15 cellular contexts compared by ENCODE assay signal in genomic region chr3:111236833-111237713, GRCh38.
DNase-seq lines count a peak whose midpoint lies in the region; ATAC-seq and TF ChIP-seq lines count a peak whose summit lies in the region.
"Had no signal": no experiment of that assay in that cellular context is flagged by ENCODE, and none has a peak within 500 bp of the region (broad histone marks: within the 10 kb centered on the region; RNA-seq: fewer than 3 reads in every experiment).

No MANE protein-coding gene starts in this region.

- H3K4me1 ChIP-seq in IMR-90 (ENCODE audit: control insufficient read depth, insufficient read depth, low read length): no peaks in the 10 kb centered on the region; the same call in 1 of the 2 replicates
- peaks cover 6% of the 10 kb centered on the region for H3K4me1 ChIP-seq in osteoblast (ENCODE audit: insufficient read depth, low read length)
- H3K4me1 ChIP-seq: ascending aorta, gastrocnemius medialis, parathyroid adenoma had no signal

- no peak overlapping the region for H2AK5ac ChIP-seq in IMR-90 (ENCODE audit: low read depth, low read length)

- H4K8ac ChIP-seq in IMR-90 (ENCODE audit: low read depth in 2 of 2, low read length in 2 of 2): peak overlapping the region in 1 of 2 experiments; percentile 20; a peak in 1 of 4 replicates

- no peak overlapping the region for H2AFZ ChIP-seq in IMR-90 (replicated peaks; ENCODE audit: low read length, poor library complexity)
- peak overlapping the region; percentile 24 for H2AFZ ChIP-seq in osteoblast (ENCODE audit: low read length)
- H2AFZ ChIP-seq: parathyroid adenoma had no signal

- BruUV-seq in IMR-90 (replicated peaks; lab: Mats Ljungman, UMichigan): no TSS peak

- H2BK15ac ChIP-seq in IMR-90 (ENCODE audit: low read depth, low read length): peak overlapping the region; percentile 3; the same call in 1 of the 3 replicates

- 40% methylated on average over 1 of the region's 6 CpGs; no CpG with 5 or more reads in 1 of the 2 experiments for WGBS in IMR-90 (ENCODE audit: extremely low coverage in 2 of 2, insufficient read length in 1 of 2), 2 experiments

- no peak for DNase-seq in activated CD4-positive, alpha-beta T cell treated with anti-CD3 and anti-CD28 coated beads, Interleukin-2, amount 10 ng/mL, durations not matched to agents 7 days and 5 days
- no peak for DNase-seq in activated CD4-positive, alpha-beta T cell treated with anti-CD3 and anti-CD28 coated beads, Interleukin-2, amount 50 U/mL, for 1 hour
- DNase-seq in IMR-90 (peak; percentile 52), choroid plexus epithelial cell (ENCODE audit: low read depth) (peak; percentile 24), osteoblast (ENCODE audit: insufficient read length, low spot score, missing footprints) (peak; percentile 85), MV-4-11 (lab: John Stamatoyannopoulos, UW) (no peak)
- DNase-seq: activated CD4-positive, alpha-beta T cell treated with anti-CD3 and anti-CD28 coated beads, Interleukin-2, amount 50 U/mL, for 4 hours; DMS153; gastrocnemius medialis had no signal

- peak overlapping the region; percentile 38 for H3K4ac ChIP-seq in IMR-90 (ENCODE audit: low read depth, low read length)

- peak overlapping the region; percentile 27; the same call in 1 of the 2 replicates for H4K91ac ChIP-seq in IMR-90 (ENCODE audit: insufficient read depth, low read depth, low read length)

- POLR2A ChIA-PET in activated CD4-positive, alpha-beta T cell treated with anti-CD3 and anti-CD28 coated beads, Interleukin-2, amount 10 ng/mL, durations not matched to agents 7 days and 5 days (lab: Charles Lee): no interaction called here
- POLR2A ChIA-PET in IMR-90 (lab: Charles Lee; ENCODE audit: unreplicated experiment): no interaction called here

- ATAC-seq in IMR-90 (ENCODE audit: low read depth): peak; percentile 76
- no peak for ATAC-seq in HG03354 (IDR thresholded peaks at IDR 0.05; ENCODE audit: poor library complexity, severe bottlenecking, unreplicated experiment)
- ATAC-seq in HG02938 (IDR thresholded peaks at IDR 0.05; ENCODE audit: unreplicated experiment): no peak
- ATAC-seq: activated T-helper 17 cell treated with anti-CD3 and anti-CD28 coated beads, Interleukin-2, amount 50 U/mL, for 72 hours; gastrocnemius medialis had no signal

- H3K36me3 ChIP-seq in IMR-90 (ENCODE audit: control insufficient read depth, insufficient read depth, low read length) (no peaks in the 10 kb centered on the region), osteoblast (ENCODE audit: insufficient read depth, low read length) (no peaks in the 10 kb centered on the region)
- H3K36me3 ChIP-seq: ascending aorta, gastrocnemius medialis had no signal

- H2AK9ac ChIP-seq in IMR-90 (replicated peaks; ENCODE audit: low read depth, low read length, poor library complexity): no peak overlapping the region

- H3K9me1 ChIP-seq in IMR-90 (ENCODE audit: insufficient read depth, low read length): peaks cover 5% of the 10 kb centered on the region; the same call in 1 of the 2 replicates

- TF ChIP-seq POLR2A in IMR-90 (IDR thresholded peaks at IDR 0.05; ENCODE audit: low read depth, low read length): no peak

- peak overlapping the region; percentile 62 for H3K14ac ChIP-seq in IMR-90 (replicated peaks; ENCODE audit: low read depth, low read length)

- CTCF ChIA-PET in activated CD4-positive, alpha-beta T cell treated with anti-CD3 and anti-CD28 coated beads, Interleukin-2, amount 10 ng/mL, durations not matched to agents 7 days and 5 days (lab: Charles Lee): interaction anchor here (1.0 kb wide), 1 partner anchor 379 kb away, joined by 3 read pairs; no protein-coding TSS in a partner anchor
- CTCF ChIA-PET in IMR-90 (lab: Yijun Ruan, JAX): no interaction called here

- H2BK120ac ChIP-seq in IMR-90 (ENCODE audit: low read depth, low read length): peak overlapping the region; percentile 79

- peak overlapping the region; percentile 46 for H2BK5ac ChIP-seq in IMR-90 (ENCODE audit: low read depth, low read length, poor library complexity, severe bottlenecking)

- TF ChIP-seq CTCF in IMR-90 (conservative IDR thresholded peaks at IDR 0.05; ENCODE audit: low read depth, low read length) (no peak), choroid plexus epithelial cell (conservative IDR thresholded peaks at IDR 0.05; ENCODE audit: low read depth, low read length) (no peak), osteoblast (IDR thresholded peaks at IDR 0.05; ENCODE audit: extremely low read depth, low read depth, low read length) (no peak)

- peaks cover 49% of the 10 kb centered on the region for H3K4me1 Mint-ChIP-seq in activated CD4-positive, alpha-beta T cell treated with anti-CD3 and anti-CD28 coated beads, Interleukin-2, amount 10 ng/mL, durations not matched to agents 7 days and 5 days
- H3K4me1 Mint-ChIP-seq: mesothelial cell of epicardium had no signal

- H4K20me1 ChIP-seq in IMR-90 (ENCODE audit: insufficient read depth, low read length): no peaks in the 10 kb centered on the region
- no peaks in the 10 kb centered on the region for H4K20me1 ChIP-seq in osteoblast (ENCODE audit: insufficient read depth, low read length)

- no peaks in the 10 kb centered on the region for H3K27me3 Mint-ChIP-seq in activated CD4-positive, alpha-beta T cell treated with anti-CD3 and anti-CD28 coated beads, Interleukin-2, amount 10 ng/mL, durations not matched to agents 7 days and 5 days
- H3K27me3 Mint-ChIP-seq: activated T-helper 17 cell treated with anti-CD3 and anti-CD28 coated beads, Interleukin-2, amount 50 U/mL, for 72 hours had no signal

- H3K56ac ChIP-seq in IMR-90 (ENCODE audit: extremely low read depth, insufficient read depth, low read length): 0 out of 2 replicates have a peak overlapping the region, but pooled peaks have one; percentile 18

- peak overlapping the region; percentile 72 for H2BK20ac ChIP-seq in IMR-90 (ENCODE audit: low read depth, low read length)

- H3K36me3 Mint-ChIP-seq in activated CD4-positive, alpha-beta T cell treated with anti-CD3 and anti-CD28 coated beads, Interleukin-2, amount 10 ng/mL, durations not matched to agents 7 days and 5 days (ENCODE audit: low read depth): peaks cover 26% of the 10 kb centered on the region
- H3K36me3 Mint-ChIP-seq: mesothelial cell of epicardium had no signal

- dilution Hi-C loops in IMR-90 (cut with HindIII; ENCODE audit: low sequenced_read_pairs, unreplicated experiment): no loop called here

- H3K9ac ChIP-seq in IMR-90 (ENCODE audit: low read depth, low read length): no peak overlapping the region
- H3K9ac ChIP-seq: parathyroid adenoma had no signal

- peak overlapping the region; percentile 17; the same call in 1 of the 2 replicates for H3K23ac ChIP-seq in IMR-90 (ENCODE audit: low read depth, low read length)

- intact Hi-C loops in IMR-90 (cut with micrococcal nuclease): no loop called here

- peak overlapping the region; percentile 71 for H3K27ac Mint-ChIP-seq in activated CD4-positive, alpha-beta T cell treated with anti-CD3 and anti-CD28 coated beads, Interleukin-2, amount 10 ng/mL, durations not matched to agents 7 days and 5 days
- H3K27ac Mint-ChIP-seq: activated T-helper 17 cell treated with anti-CD3 and anti-CD28 coated beads, Interleukin-2, amount 50 U/mL, for 72 hours; mesothelial cell of epicardium had no signal

- H3K4me3 ChIP-seq in IMR-90 (ENCODE audit: insufficient read depth, low read depth, low read length) (no peak overlapping the region), choroid plexus epithelial cell (ENCODE audit: low read depth, low read length) (no peak overlapping the region), osteoblast (ENCODE audit: insufficient read depth, low read length) (no peak overlapping the region)
- H3K4me3 ChIP-seq: ascending aorta, gastrocnemius medialis had no signal

- no peaks in the 10 kb centered on the region for H3K79me1 ChIP-seq in IMR-90 (ENCODE audit: low read depth in 1 of 2, low read length in 2 of 2)

- H3K4me2 ChIP-seq in IMR-90 (ENCODE audit: low read depth, low read length) (no peak overlapping the region; the same call in 1 of the 2 replicates), osteoblast (ENCODE audit: insufficient read depth, low read length) (no peak overlapping the region)

- no peak overlapping the region; the same call in 1 of the 2 replicates for H4K5ac ChIP-seq in IMR-90 (ENCODE audit: low read depth, low read length)

- no peak for TF ChIP-seq RAD21 in IMR-90 (IDR thresholded peaks at IDR 0.05; ENCODE audit: low read length)

- H3K18ac ChIP-seq in IMR-90 (ENCODE audit: low read depth, low read length): peak overlapping the region; percentile 47; the same call in 1 of the 2 replicates

- peaks cover 31% of the 10 kb centered on the region for H3K9me3 Mint-ChIP-seq in activated CD4-positive, alpha-beta T cell treated with anti-CD3 and anti-CD28 coated beads, Interleukin-2, amount 10 ng/mL, durations not matched to agents 7 days and 5 days

- no peak overlapping the region for H3K27ac ChIP-seq in IMR-90 (ENCODE audit: insufficient read depth, low read length)
- H3K27ac ChIP-seq in osteoblast (ENCODE audit: low read depth, low read length): peak overlapping the region; percentile 0
- H3K27ac ChIP-seq: ascending aorta, gastrocnemius medialis, parathyroid adenoma had no signal

- no peaks in the 10 kb centered on the region; the same call in 1 of the 2 replicates for H3K9me3 ChIP-seq in IMR-90 (ENCODE audit: control insufficient read depth, insufficient read depth, low read length)
- H3K9me3 ChIP-seq in osteoblast (ENCODE audit: low read depth, low read length): no peaks in the 10 kb centered on the region
- H3K9me3 ChIP-seq: ascending aorta, gastrocnemius medialis had no signal

- no peaks in the 10 kb centered on the region for H3K27me3 ChIP-seq in IMR-90 (ENCODE audit: control insufficient read depth, insufficient read depth, low read length)
- H3K27me3 ChIP-seq in osteoblast (ENCODE audit: insufficient read depth, low read length): no peaks in the 10 kb centered on the region
- H3K27me3 ChIP-seq: ascending aorta, gastrocnemius medialis had no signal

- H3K4me3 Mint-ChIP-seq in activated CD4-positive, alpha-beta T cell treated with anti-CD3 and anti-CD28 coated beads, Interleukin-2, amount 10 ng/mL, durations not matched to agents 7 days and 5 days: no peak overlapping the region
- H3K4me3 Mint-ChIP-seq: activated T-helper 17 cell treated with anti-CD3 and anti-CD28 coated beads, Interleukin-2, amount 50 U/mL, for 72 hours; mesothelial cell of epicardium had no signal

- H3K79me2 ChIP-seq in osteoblast (ENCODE audit: insufficient read depth, low read length): no peaks in the 10 kb centered on the region
- H3K79me2 ChIP-seq: parathyroid adenoma had no signal

- in situ Hi-C loops in IMR-90 (cut with MboI; ENCODE audit: low sequenced_read_pairs): no loop called here

TF ChIP-seq in IMR-90, 13 proteins besides CTCF, POLR2A, EP300 and RAD21 (continues in another document):
- TF ChIP-seq USF2 (IDR thresholded peaks at IDR 0.05; ENCODE audit: low read depth, low read length) (no peak), CHD1 (IDR thresholded peaks at IDR 0.05; ENCODE audit: low read depth, low read length) (no peak)

Comparison
In these comparisons a context has a peak if more than half of its experiments do, and no peak if none do; other contexts are left out.
1. DNase-seq: peak in IMR-90 (single experiment), choroid plexus epithelial cell (single experiment) and osteoblast (single experiment); none in activated CD4-positive, alpha-beta T cell treated with anti-CD3 and anti-CD28 coated beads, Interleukin-2, amount 10 ng/mL, durations not matched to agents 7 days and 5 days (single experiment), activated CD4-positive, alpha-beta T cell treated with anti-CD3 and anti-CD28 coated beads, Interleukin-2, amount 50 U/mL, for 1 hour (single experiment) and MV-4-11 (single experiment).